ENCODE assay signal across 29 cellular contexts in the genomic region with DNA sequence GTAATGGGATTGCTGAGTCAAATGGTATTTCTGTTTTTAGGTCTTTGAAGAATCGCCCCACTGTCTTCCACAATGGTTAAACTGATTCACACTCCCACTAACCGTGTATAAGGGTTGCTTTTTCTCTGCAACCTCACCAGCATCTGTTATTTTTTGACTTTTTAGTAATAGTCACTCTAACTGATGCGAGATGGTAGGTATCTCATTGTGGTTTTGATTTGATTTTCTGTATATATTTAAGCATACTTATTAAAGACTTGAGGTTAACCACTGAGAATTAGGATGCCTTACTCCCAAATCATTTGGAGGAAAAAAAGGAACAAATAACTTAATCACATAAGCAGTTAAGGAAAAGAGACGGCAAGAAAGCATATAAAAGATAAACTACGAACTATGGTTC.
"Had no signal": no experiment of that assay in that cellular context is flagged by ENCODE, and none has a peak within 500 bp of the region (broad histone marks: within the 10 kb centered on the region; RNA-seq: fewer than 3 reads in every experiment).

No MANE protein-coding gene starts in this region.

- H3K9me3 Mint-ChIP-seq: activated CD4-positive, alpha-beta T cell treated with anti-CD3 and anti-CD28 coated beads, Interleukin-2, amount 10 ng/mL, durations not matched to agents 7 days and 5 days; endodermal cell; nephron progenitor cell had no signal

- DNase-seq: activated CD4-positive, alpha-beta T cell treated with anti-CD3 and anti-CD28 coated beads, Interleukin-2, amount 10 ng/mL, durations not matched to agents 7 days and 5 days; activated CD4-positive, CD25-positive, alpha-beta regulatory T cell treated with anti-CD3 and anti-CD28 coated beads, Interleukin-2, amount 50 U/mL, for 72 hours; activated CD8-positive, alpha-beta T cell treated with anti-CD3 and anti-CD28 coated beads for 36 hours; activated gamma-delta T cell; activated naive CD4-positive, alpha-beta T cell treated with anti-CD3 and anti-CD28 coated beads, Interleukin-2, amount 10 ng/mL, durations not matched to agents 7 days and 5 days; anterior cingulate cortex; brain microvascular endothelial cell; caudate nucleus; endodermal cell; gastrocnemius medialis; glutamatergic neuron; islet precursor cell; left cardiac atrium; left ventricle myocardium superior; nephron progenitor cell; ovary; right lobe of liver; small intestine; stimulated activated CD4-positive, alpha-beta T cell treated with anti-CD3 and anti-CD28 coated beads, Interleukin-2, amount 100 ng/mL, for 24 hours; stimulated activated naive B cell treated with anti-CD40 and anti-IgM and Interleukin-4, amounts not matched to agents 10 μg/mL and 1 μg/mL and 100 μg/mL, for 72 hours; stomach; T-helper 17 cell; thyroid gland; upper lobe of left lung had no signal

- H3K27ac Mint-ChIP-seq: activated CD4-positive, alpha-beta T cell treated with anti-CD3 and anti-CD28 coated beads, Interleukin-2, amount 10 ng/mL, durations not matched to agents 7 days and 5 days; activated CD8-positive, alpha-beta T cell treated with anti-CD3 and anti-CD28 coated beads for 36 hours; activated naive CD4-positive, alpha-beta T cell treated with anti-CD3 and anti-CD28 coated beads, Interleukin-2, amount 10 ng/mL, durations not matched to agents 7 days and 5 days; activated T-helper 1 cell treated with anti-CD3 and anti-CD28 coated beads, Interleukin-12 subunit alpha, Interleukin-12 subunit beta, Interleukin-2, Interleukin-4 antibody, amounts not matched to agents 30 ng/mL and 10 ng/mL and 1 ng/mL, durations not matched to agents 14 hours and 24 hours and 36 hours; endodermal cell; nephron progenitor cell; progenitor cell of endocrine pancreas; stimulated activated naive B cell treated with anti-CD40 and anti-IgM and Interleukin-4, amounts not matched to agents 10 μg/mL and 1 μg/mL and 100 μg/mL, for 72 hours; T-helper 17 cell had no signal

- H3K36me3 Mint-ChIP-seq: activated naive CD4-positive, alpha-beta T cell treated with anti-CD3 and anti-CD28 coated beads, Interleukin-2, amount 10 ng/mL, durations not matched to agents 7 days and 5 days; stimulated activated naive B cell treated with anti-CD40 and anti-IgM and Interleukin-4, amounts not matched to agents 10 μg/mL and 1 μg/mL and 100 μg/mL, for 72 hours had no signal

- H3K36me3 ChIP-seq: brain microvascular endothelial cell, gastrocnemius medialis, neutrophil, ovary, right lobe of liver, stomach, thyroid gland, upper lobe of left lung, vagina had no signal

- H3K9me3 ChIP-seq: gastrocnemius medialis, neutrophil, ovary, right lobe of liver, stomach, thyroid gland, upper lobe of left lung, vagina had no signal

- H3K27me3 Mint-ChIP-seq: activated naive CD4-positive, alpha-beta T cell treated with anti-CD3 and anti-CD28 coated beads, Interleukin-2, amount 10 ng/mL, durations not matched to agents 7 days and 5 days; stimulated activated naive B cell treated with anti-CD40 and anti-IgM and Interleukin-4, amounts not matched to agents 10 μg/mL and 1 μg/mL and 100 μg/mL, for 72 hours had no signal

- ATAC-seq: activated CD8-positive, alpha-beta T cell treated with anti-CD3 and anti-CD28 coated beads for 36 hours; esophagus mucosa; gastrocnemius medialis; left cardiac atrium; left ventricle myocardium superior; right lobe of liver; stimulated activated naive B cell treated with anti-CD40 and anti-IgM and Interleukin-4, amounts not matched to agents 10 μg/mL and 1 μg/mL and 100 μg/mL, for 72 hours; T-helper 17 cell had no signal

- H3K27me3 ChIP-seq: brain microvascular endothelial cell, gastrocnemius medialis, neutrophil, ovary, right lobe of liver, stomach, thyroid gland, upper lobe of left lung, vagina had no signal

- H3K4me3 Mint-ChIP-seq: activated CD4-positive, alpha-beta T cell treated with anti-CD3 and anti-CD28 coated beads, Interleukin-2, amount 10 ng/mL, durations not matched to agents 7 days and 5 days; activated CD8-positive, alpha-beta T cell treated with anti-CD3 and anti-CD28 coated beads for 36 hours; activated naive CD4-positive, alpha-beta T cell treated with anti-CD3 and anti-CD28 coated beads, Interleukin-2, amount 10 ng/mL, durations not matched to agents 7 days and 5 days; activated T-helper 1 cell treated with anti-CD3 and anti-CD28 coated beads, Interleukin-12 subunit alpha, Interleukin-12 subunit beta, Interleukin-2, Interleukin-4 antibody, amounts not matched to agents 30 ng/mL and 10 ng/mL and 1 ng/mL, durations not matched to agents 14 hours and 24 hours and 36 hours; endodermal cell; nephron progenitor cell; stimulated activated naive B cell treated with anti-CD40 and anti-IgM and Interleukin-4, amounts not matched to agents 10 μg/mL and 1 μg/mL and 100 μg/mL, for 72 hours; T-helper 17 cell had no signal

- H3K4me1 Mint-ChIP-seq: activated naive CD4-positive, alpha-beta T cell treated with anti-CD3 and anti-CD28 coated beads, Interleukin-2, amount 10 ng/mL, durations not matched to agents 7 days and 5 days; endodermal cell; nephron progenitor cell; stimulated activated naive B cell treated with anti-CD40 and anti-IgM and Interleukin-4, amounts not matched to agents 10 μg/mL and 1 μg/mL and 100 μg/mL, for 72 hours; T-helper 17 cell had no signal

- H3K4me3 ChIP-seq: gastrocnemius medialis, ovary, right lobe of liver, stomach, thyroid gland, upper lobe of left lung, vagina had no signal

- H3K27ac ChIP-seq: brain microvascular endothelial cell, gastrocnemius medialis, neutrophil, ovary, right lobe of liver, stomach, thyroid gland, upper lobe of left lung, vagina had no signal

- H3K4me1 ChIP-seq: gastrocnemius medialis, right lobe of liver, stomach, thyroid gland, upper lobe of left lung, vagina had no signal
